In genomic region chr12:5166976-5167375, GRCh38 we compare ENCODE assay signal across 11 cellular contexts.
DNase-seq lines count a peak whose midpoint lies in the region; ATAC-seq and TF ChIP-seq lines count a peak whose summit lies in the region.
"Had no signal": no experiment of that assay in that cellular context is flagged by ENCODE, and none has a peak within 500 bp of the region (broad histone marks: within the 10 kb centered on the region; RNA-seq: fewer than 3 reads in every experiment).

No MANE protein-coding gene starts in this region.

- H3K9me2 ChIP-seq in hepatocyte (replicated peaks; ENCODE audit: insufficient read depth), result no peaks in the 10 kb centered on the region

- DNase-seq in ACHN, result peak; percentile 91
- peak; percentile 95 for DNase-seq in HT1080 (ENCODE audit: low read depth)
- peak; percentile 92 for DNase-seq in brain microvascular endothelial cell
- peak; percentile 24 for DNase-seq in hepatocyte (ENCODE audit: low spot score)
- no peak for DNase-seq in left ventricle myocardium inferior
- no peak for DNase-seq in body of pancreas
- DNase-seq: activated B cell treated with CpG ODN at 0.5 μM for 24 hours; central memory CD4-positive, alpha-beta T cell; NCI-H345 had no signal

- H3K36me3 ChIP-seq in brain microvascular endothelial cell (replicated peaks), result no peaks in the 10 kb centered on the region
- no peaks in the 10 kb centered on the region for H3K36me3 ChIP-seq in hepatocyte (replicated peaks; ENCODE audit: insufficient read depth, low read depth)
- H3K36me3 ChIP-seq in left ventricle myocardium inferior, result no peaks in the 10 kb centered on the region
- no peaks in the 10 kb centered on the region for H3K36me3 ChIP-seq in body of pancreas (replicated peaks in 1 of 2; ENCODE audit: insufficient read depth in 1 of 2, low read depth in 2 of 2)

- ATAC-seq in HG03095 (IDR thresholded peaks at IDR 0.05; ENCODE audit: unreplicated experiment), result no peak
- ATAC-seq in HG02588 (IDR thresholded peaks at IDR 0.05; ENCODE audit: unreplicated experiment), result no peak
- no peak for ATAC-seq in body of pancreas

- H3K79me2 ChIP-seq in hepatocyte, result no peaks in the 10 kb centered on the region

- H3K4me2 ChIP-seq in hepatocyte, result no peak overlapping the region

- H3K4me3 ChIP-seq in brain microvascular endothelial cell (ENCODE audit: low read depth, low read length) (no peak overlapping the region), hepatocyte (no peak overlapping the region), left ventricle myocardium inferior (no peak overlapping the region), body of pancreas (no peak overlapping the region)

- H3K27ac ChIP-seq in brain microvascular endothelial cell (no peak overlapping the region), hepatocyte (no peak overlapping the region), left ventricle myocardium inferior (replicated peaks) (no peak overlapping the region), body of pancreas (no peak overlapping the region)

- H2AFZ ChIP-seq in hepatocyte, result no peak overlapping the region

- no peak for TF ChIP-seq CTCF in brain microvascular endothelial cell (IDR thresholded peaks at IDR 0.05; ENCODE audit: low read depth, low read length, missing control alignments)
- TF ChIP-seq CTCF in hepatocyte (IDR thresholded peaks at IDR 0.05; ENCODE audit: poor library complexity), result no peak
- TF ChIP-seq CTCF in left ventricle myocardium inferior (IDR thresholded peaks at IDR 0.05; ENCODE audit: borderline replicate concordance), result no peak
- TF ChIP-seq CTCF in body of pancreas (IDR thresholded peaks at IDR 0.05), result no peak

- 67% methylated on average over 4 of the region's 4 CpGs for WGBS in hepatocyte (ENCODE audit: low lambda C conversion rate, missing lambda C conversion rate)
- WGBS in body of pancreas, 2 donors, result 81 to 100% methylated on average over 1 to 4 of the region's 4 CpGs

- no peaks in the 10 kb centered on the region for H4K20me1 ChIP-seq in hepatocyte (ENCODE audit: insufficient read depth, poor library complexity, severe bottlenecking)

- H3K4me1 ChIP-seq in hepatocyte (ENCODE audit: insufficient read depth), result no peaks in the 10 kb centered on the region
- H3K4me1 ChIP-seq in left ventricle myocardium inferior, result peaks cover 16% of the 10 kb centered on the region
- no peaks in the 10 kb centered on the region for H3K4me1 ChIP-seq in body of pancreas

- intact Hi-C loops in left ventricle myocardium inferior (cut with micrococcal nuclease), result no loop called here
- intact Hi-C loops in body of pancreas (cut with DNase I), result no loop called here

- no peak for TF ChIP-seq POLR2A in body of pancreas (IDR thresholded peaks at IDR 0.05)

- in situ Hi-C loops in ACHN (cut with HindIII; ENCODE audit: low pct_ligation_motif_present, low pct_unique_long_range_greater_than_20kb, low sequenced_read_pairs), result no loop called here
- in situ Hi-C loops in brain microvascular endothelial cell (cut with HindIII; ENCODE audit: low pct_ligation_motif_present, low sequenced_read_pairs), result no loop called here

- H3K9me3 ChIP-seq in hepatocyte (ENCODE audit: low read depth), result no peaks in the 10 kb centered on the region
- no peaks in the 10 kb centered on the region for H3K9me3 ChIP-seq in left ventricle myocardium inferior (replicated peaks)
- H3K9me3 ChIP-seq in body of pancreas, result no peaks in the 10 kb centered on the region

- H3K27me3 ChIP-seq in brain microvascular endothelial cell (replicated peaks), result no peaks in the 10 kb centered on the region
- H3K27me3 ChIP-seq in hepatocyte, result peaks cover 6% of the 10 kb centered on the region
- peaks cover 23% of the 10 kb centered on the region for H3K27me3 ChIP-seq in left ventricle myocardium inferior (ENCODE audit: low read depth)
- no peaks in the 10 kb centered on the region for H3K27me3 ChIP-seq in body of pancreas

Comparison
In these comparisons a context has a peak if more than half of its experiments do, and no peak if none do; other contexts are left out.
1. DNase-seq: peak in ACHN (single experiment), HT1080 (single experiment), brain microvascular endothelial cell (single experiment) and hepatocyte (single experiment); none in left ventricle myocardium inferior (single experiment) and body of pancreas (0 of 4).